ENCODE assay signal across 8 cellular contexts in genomic region chr1:65247419-65248359, GRCh38.
DNase-seq lines count a peak whose midpoint lies in the region; ATAC-seq and TF ChIP-seq lines count a peak whose summit lies in the region.

No MANE protein-coding gene starts in this region.

- H4K20me1 ChIP-seq in GM23248 (ENCODE audit: insufficient read depth): no peaks in the 10 kb centered on the region

- H3F3A ChIP-seq in GM23248 (ENCODE audit: insufficient read depth): peaks cover 18% of the 10 kb centered on the region

- H3K4me2 ChIP-seq in GM23248 (ENCODE audit: unreplicated experiment): peak overlapping the region; percentile 19

- H3K4me1 ChIP-seq in GM23248 (ENCODE audit: insufficient read depth): peaks cover 13% of the 10 kb centered on the region

- TF ChIP-seq CTCF in astrocyte of the cerebellum (IDR thresholded peaks at IDR 0.05; ENCODE audit: low read depth, low read length, missing control alignments): no peak

- no peaks in the 10 kb centered on the region for H3K27me3 ChIP-seq in GM23248 (replicated peaks; ENCODE audit: insufficient read depth)

- H3K9me3 ChIP-seq in GM23248 (ENCODE audit: low read depth): no peaks in the 10 kb centered on the region

- no peaks in the 10 kb centered on the region for H3K9me2 ChIP-seq in GM23248 (ENCODE audit: insufficient read depth)

- no peaks in the 10 kb centered on the region for H3K36me3 ChIP-seq in GM23248 (ENCODE audit: low read depth)

- in situ Hi-C loops in GM23248 (cut with MboI): loop anchor here (25.0 kb wide), 1 partner anchor 690 kb away; no protein-coding TSS in a partner anchor
- in situ Hi-C loops in astrocyte of the cerebellum (cut with HindIII; ENCODE audit: low sequenced_read_pairs): no loop called here
- in situ Hi-C loops in ACHN (cut with HindIII; ENCODE audit: low pct_ligation_motif_present, low pct_unique_long_range_greater_than_20kb, low sequenced_read_pairs): no loop called here

- intact Hi-C loops in left cardiac atrium (cut with DNase I): no loop called here

- ATAC-seq in left cardiac atrium (peak; percentile 61 to 89), HG02642 (IDR thresholded peaks at IDR 0.05; ENCODE audit: poor library complexity, unreplicated experiment) (no peak), GM18907 (IDR thresholded peaks at IDR 0.05; ENCODE audit: unreplicated experiment) (no peak)

- DNase-seq in GM23248: peak; percentile 96
- DNase-seq in astrocyte of the cerebellum (ENCODE audit: low read depth): peak; percentile 74
- no peak for DNase-seq in left cardiac atrium
- peak; percentile 67 for DNase-seq in skeletal muscle cell (ENCODE audit: low read depth)
- DNase-seq in ACHN: no peak
- DNase-seq in NCI-H748 treated with DMSO at 0.1 percent for 48 hours (lab: John Stamatoyannopoulos, UW): no peak

- H3K79me2 ChIP-seq in GM23248 (ENCODE audit: insufficient read depth): no peaks in the 10 kb centered on the region

- H2AFZ ChIP-seq in GM23248: peak overlapping the region; percentile 54

- H3K27ac ChIP-seq in GM23248: peak overlapping the region; percentile 90

- peak overlapping the region; percentile 70 for H3K9ac ChIP-seq in GM23248

- H3K4me3 ChIP-seq in GM23248 (peak overlapping the region; percentile 21; the same call in 1 of the 2 replicates), astrocyte of the cerebellum (ENCODE audit: low read depth, low read length) (no peak overlapping the region), skeletal muscle cell (ENCODE audit: low read depth, low read length) (no peak overlapping the region)

- 18 to 23% methylated on average over 4 of the region's 4 CpGs for WGBS in GM23248 (ENCODE audit: low coverage in 1 of 2, low lambda C conversion rate in 2 of 2, missing lambda C conversion rate in 2 of 2), 2 experiments

Comparison
In these comparisons a context has a peak if more than half of its experiments do, and no peak if none do; other contexts are left out.
1. DNase-seq: peak in GM23248 (single experiment), astrocyte of the cerebellum (single experiment) and skeletal muscle cell (single experiment); none in left cardiac atrium (single experiment), ACHN (single experiment) and NCI-H748 treated with DMSO at 0.1 percent for 48 hours (single experiment).
2. ATAC-seq: peak in left cardiac atrium (2 of 2); none in HG02642 (single experiment) and GM18907 (single experiment).